In the genomic region with DNA sequence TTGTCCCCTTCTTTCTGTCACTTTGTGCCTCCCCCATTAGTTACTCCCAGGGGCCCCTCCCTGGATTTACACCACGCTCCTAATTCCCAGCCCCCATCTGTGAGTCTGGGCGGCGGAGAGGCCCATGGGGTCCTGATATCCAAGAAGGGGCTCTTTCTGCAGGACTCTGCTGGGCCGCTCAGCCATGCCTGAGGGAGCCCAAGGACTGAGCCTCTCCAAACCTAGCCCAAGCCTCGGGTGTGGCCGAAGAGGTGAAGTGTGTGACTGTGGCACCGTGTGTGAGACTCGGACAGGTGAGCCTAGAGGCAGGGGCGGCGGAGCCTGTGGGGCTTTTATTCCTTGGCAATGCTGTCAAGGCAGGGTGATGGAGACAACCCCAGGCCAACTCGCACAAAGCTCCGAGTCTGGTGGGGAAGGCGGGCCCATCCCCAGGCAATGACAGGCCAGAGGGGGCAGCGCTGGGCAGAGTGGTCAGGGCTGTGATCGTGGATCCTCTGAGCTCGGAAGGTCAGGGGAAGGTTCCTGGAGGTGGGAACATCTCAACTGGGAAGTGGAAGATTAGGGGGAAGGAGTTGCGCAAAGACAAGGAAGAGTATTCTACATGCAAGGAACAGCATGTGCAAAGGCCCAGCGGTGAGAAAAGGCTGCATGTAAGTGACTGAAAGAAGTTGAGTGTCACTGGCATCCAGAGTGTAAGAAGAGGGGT, we compare ENCODE assay signal across 8 cellular contexts. TPM values are rescaled to one million over a fixed set of nuclear protein-coding genes. Genes with fewer than 3 reads are reported as not detected.
DNase-seq lines count a peak whose midpoint lies in the region; ATAC-seq and TF ChIP-seq lines count a peak whose summit lies in the region.

No MANE protein-coding gene starts in this region.

- H3K27ac Mint-ChIP-seq in CD8-positive, alpha-beta T cell = peak overlapping the region; percentile 88

- peak overlapping the region; percentile 72 for H3K18ac ChIP-seq in IMR-90 (ENCODE audit: low read depth, low read length)

- peak overlapping the region; percentile 49; the same call in 1 of the 3 replicates for H2BK15ac ChIP-seq in IMR-90 (ENCODE audit: low read depth, low read length)

- H3K27me3 ChIP-seq in CD8-positive, alpha-beta T cell (ENCODE audit: insufficient read depth, low read length) = no peaks in the 10 kb centered on the region
- no peaks in the 10 kb centered on the region for H3K27me3 ChIP-seq in IMR-90 (ENCODE audit: control insufficient read depth, insufficient read depth, low read length)
- no peaks in the 10 kb centered on the region for H3K27me3 ChIP-seq in lung (ENCODE audit: control insufficient read depth, insufficient read depth)
- no peaks in the 10 kb centered on the region for H3K27me3 ChIP-seq in vagina

- H3K27ac ChIP-seq in CD8-positive, alpha-beta T cell (ENCODE audit: low read depth, low read length) = no peak overlapping the region
- H3K27ac ChIP-seq in IMR-90 (ENCODE audit: insufficient read depth, low read length) (peak overlapping the region; percentile 98), lung (ENCODE audit: low read depth in 1 of 2, low read length in 1 of 2) (peak overlapping the region; percentile 48 to 94), vagina (peak overlapping the region; percentile 100)

- no peaks in the 10 kb centered on the region for H3K9me3 ChIP-seq in CD8-positive, alpha-beta T cell (ENCODE audit: low read length)
- H3K9me3 ChIP-seq in IMR-90 (ENCODE audit: control insufficient read depth, insufficient read depth, low read length) (no peaks in the 10 kb centered on the region), lung (ENCODE audit: control insufficient read depth in 2 of 2, insufficient read depth in 1 of 2, low read length in 1 of 2) (no peaks in the 10 kb centered on the region), vagina (no peaks in the 10 kb centered on the region)

- peak overlapping the region; percentile 26 for H3K4me3 ChIP-seq in CD8-positive, alpha-beta T cell (ENCODE audit: low read depth, low read length)
- H3K4me3 ChIP-seq in IMR-90 (ENCODE audit: insufficient read depth, low read depth, low read length) = peak overlapping the region; percentile 90
- H3K4me3 ChIP-seq in cardiac fibroblast (replicated peaks in 1 of 2; ENCODE audit: low read depth in 2 of 2, low read length in 2 of 2) = peak overlapping the region; percentile 84 to 87
- H3K4me3 ChIP-seq in lung = peak overlapping the region; percentile 56
- peak overlapping the region; percentile 92 to 97 for H3K4me3 ChIP-seq in vagina

- CTCF ChIA-PET in CD8-positive, alpha-beta T cell (lab: Charles Lee) = interaction anchor here (0.7 to 3.6 kb wide), 4 partner anchors 9 to 23 kb away, joined by 3 to 19 read pairs (median 4); partner anchors contain the start of genes MED29 and PAF1
- CTCF ChIA-PET in IMR-90 (lab: Yijun Ruan, JAX) = interaction anchor here (0.5 to 1.1 kb wide), 3 partner anchors 16 to 117 kb away, joined by 3 to 4 read pairs (median 3); no protein-coding TSS in a partner anchor

- no peak for TF ChIP-seq CTCF in CD8-positive, alpha-beta T cell (IDR thresholded peaks at IDR 0.05)
- TF ChIP-seq CTCF in IMR-90 (conservative IDR thresholded peaks at IDR 0.05; ENCODE audit: low read depth, low read length) (peak; percentile 19; the same call in 1 of the 2 replicates), cardiac fibroblast (IDR thresholded peaks at IDR 0.05; ENCODE audit: low read depth, low read length) (peak; percentile 34), lung (IDR thresholded peaks at IDR 0.05; ENCODE audit: control extremely low read depth, extremely low read depth) (no peak), vagina (IDR thresholded peaks at IDR 0.05) (no peak)

- H3K4ac ChIP-seq in IMR-90 (ENCODE audit: low read depth, low read length) = peak overlapping the region; percentile 98

- 0 out of 2 replicates have a peak, but pooled peaks have one; percentile 20 for TF ChIP-seq RAD21 in IMR-90 (IDR thresholded peaks at IDR 0.05; ENCODE audit: low read length)

- peak overlapping the region; percentile 99 for H3K23ac ChIP-seq in IMR-90 (ENCODE audit: low read depth, low read length)

- H3K36me3 ChIP-seq in CD8-positive, alpha-beta T cell (ENCODE audit: insufficient read depth, low read length) = no peaks in the 10 kb centered on the region
- H3K36me3 ChIP-seq in IMR-90 (ENCODE audit: control insufficient read depth, insufficient read depth, low read length) = peaks cover 33% of the 10 kb centered on the region
- peaks cover 4 to 12% of the 10 kb centered on the region in 2 donors for H3K36me3 ChIP-seq in lung (ENCODE audit: control insufficient read depth in 2 of 2, insufficient read depth in 2 of 2, low read length in 2 of 2)
- peaks cover 0 to 23% of the 10 kb centered on the region in 2 donors for H3K36me3 ChIP-seq in vagina

- H2AK5ac ChIP-seq in IMR-90 (ENCODE audit: low read depth, low read length) = peak overlapping the region; percentile 79

- in situ Hi-C loops in IMR-90 (cut with MboI; ENCODE audit: low sequenced_read_pairs) = no loop called here

- H3K56ac ChIP-seq in IMR-90 (ENCODE audit: extremely low read depth, insufficient read depth, low read length) = peak overlapping the region; percentile 95

- H3K4me1 ChIP-seq in CD8-positive, alpha-beta T cell (ENCODE audit: insufficient read depth, low read length) = peaks cover 23% of the 10 kb centered on the region
- H3K4me1 ChIP-seq in IMR-90 (ENCODE audit: control insufficient read depth, insufficient read depth, low read length) (peaks cover 23% of the 10 kb centered on the region), lung (ENCODE audit: control insufficient read depth in 2 of 2, insufficient read depth in 2 of 2, low read length in 2 of 2) (peaks cover 0 to 11% of the 10 kb centered on the region in 2 donors), vagina (peaks cover 55% of the 10 kb centered on the region)

- TF ChIP-seq POLR2A in IMR-90 (IDR thresholded peaks at IDR 0.05; ENCODE audit: low read depth, low read length) (peak; percentile 30; the same call in 1 of the 2 replicates), vagina (IDR thresholded peaks at IDR 0.05) (no peak)

- peak overlapping the region; percentile 99 for H3K9ac ChIP-seq in IMR-90 (ENCODE audit: low read depth, low read length)

- peak overlapping the region; percentile 88 for H2BK5ac ChIP-seq in IMR-90 (ENCODE audit: low read depth, low read length, poor library complexity, severe bottlenecking)

- POLR2A ChIA-PET in CD8-positive, alpha-beta T cell (lab: Charles Lee) = interaction anchor here (0.9 to 2.2 kb wide), 3 partner anchors 17 to 23 kb away, joined by 3 to 13 read pairs (median 5); partner anchors contain the start of genes MED29, PAF1 and RPS16
- POLR2A ChIA-PET in IMR-90 (lab: Charles Lee; ENCODE audit: unreplicated experiment) = interaction anchor here (0.6 to 0.8 kb wide), 2 partner anchors 18 to 22 kb away, joined by 4 to 13 read pairs; partner anchors contain the start of gene RPS16

- no peak for ATAC-seq in CD8-positive, alpha-beta T cell
- ATAC-seq in IMR-90 (ENCODE audit: low read depth) (no peak), lung (ENCODE audit: insufficient read depth, low FRiP score) (no peak), HG03196 (IDR thresholded peaks at IDR 0.05; ENCODE audit: unreplicated experiment) (no peak), HG02678 (IDR thresholded peaks at IDR 0.05; ENCODE audit: unreplicated experiment) (no peak)

- peak overlapping the region; percentile 79 for H2AFZ ChIP-seq in IMR-90 (replicated peaks; ENCODE audit: low read length, poor library complexity)

- H3K36me3 Mint-ChIP-seq in CD8-positive, alpha-beta T cell = peaks cover 28% of the 10 kb centered on the region

- 19% methylated on average over 6 of the region's 18 CpGs; no CpG with 5 or more reads in 1 of the 2 experiments for WGBS in IMR-90 (ENCODE audit: extremely low coverage in 2 of 2, insufficient read length in 1 of 2), 2 experiments
- WGBS in lung, 2 donors = 47 to 63% methylated on average over 18 of the region's 18 CpGs

- no peaks in the 10 kb centered on the region for H3K9me3 Mint-ChIP-seq in CD8-positive, alpha-beta T cell

- intact Hi-C loops in CD8-positive, alpha-beta T cell (cut with DNase I, micrococcal nuclease) = loop anchor here (5.0 to 10.0 kb wide), 3 partner anchors 202 to 342 kb away; partner anchors contain the start of gene PAK4 (in 1 of the 2)
- intact Hi-C loops in IMR-90 (cut with micrococcal nuclease) = loop anchor here (2.0 kb wide), 1 partner anchor 291 kb away; no protein-coding TSS in a partner anchor
- intact Hi-C loops in vagina (cut with DNase I) = loop anchor here (5.0 kb wide), 1 partner anchor 72 kb away; the partner anchor contains the start of gene SAMD4B

- H4K8ac ChIP-seq in IMR-90 (ENCODE audit: low read depth in 2 of 2, low read length in 2 of 2) = peak overlapping the region; percentile 85 to 94; a peak in 3 of 4 replicates

- H3K14ac ChIP-seq in IMR-90 (replicated peaks; ENCODE audit: low read depth, low read length) = peak overlapping the region; percentile 100

- H4K91ac ChIP-seq in IMR-90 (ENCODE audit: insufficient read depth, low read depth, low read length) = peak overlapping the region; percentile 91

- DNase-seq in CD8-positive, alpha-beta T cell = no peak
- peak; percentile 28 for DNase-seq in IMR-90
- peak in 1 of 2 donors; percentile 43 for DNase-seq in cardiac fibroblast (ENCODE audit: low read depth in 2 of 2)
- DNase-seq in lung (ENCODE audit: low spot score) = no peak
- DNase-seq in vagina (ENCODE audit: extremely low spot score in 2 of 2) = no peak
- no peak for DNase-seq in NCI-H446 treated with DMSO at 0.1 percent for 48 hours (lab: John Stamatoyannopoulos, UW)

- H3K9me1 ChIP-seq in IMR-90 (ENCODE audit: insufficient read depth, low read length) = peaks cover 11% of the 10 kb centered on the region; the same call in 1 of the 2 replicates

- H4K20me1 ChIP-seq in IMR-90 (ENCODE audit: insufficient read depth, low read length) = peaks cover 43% of the 10 kb centered on the region

- peak overlapping the region; percentile 74 for H4K5ac ChIP-seq in IMR-90 (ENCODE audit: low read depth, low read length)

- BruUV-seq in IMR-90 (replicated peaks; lab: Mats Ljungman, UMichigan) = no TSS peak

- H2BK20ac ChIP-seq in IMR-90 (ENCODE audit: low read depth, low read length) = peak overlapping the region; percentile 65

- H3K4me1 Mint-ChIP-seq in CD8-positive, alpha-beta T cell (ENCODE audit: low read depth) = peaks cover 30% of the 10 kb centered on the region

- H3K79me1 ChIP-seq in IMR-90 (ENCODE audit: low read depth in 1 of 2, low read length in 2 of 2) = peaks cover 11 to 71% of the 10 kb centered on the region in 2 experiments

- peak overlapping the region; percentile 87 for H2BK120ac ChIP-seq in IMR-90 (ENCODE audit: low read depth, low read length)

- H3K4me3 Mint-ChIP-seq in CD8-positive, alpha-beta T cell = peak overlapping the region; percentile 83

- dilution Hi-C loops in IMR-90 (cut with HindIII; ENCODE audit: low sequenced_read_pairs, unreplicated experiment) = no loop called here

- peak overlapping the region; percentile 91 for H2AK9ac ChIP-seq in IMR-90 (replicated peaks; ENCODE audit: low read depth, low read length, poor library complexity)

- H3K27me3 Mint-ChIP-seq in CD8-positive, alpha-beta T cell (ENCODE audit: low read depth) = no peaks in the 10 kb centered on the region

- peak overlapping the region; percentile 72 for H3K4me2 ChIP-seq in IMR-90 (ENCODE audit: low read depth, low read length)

RNA-seq across cellular contexts. Expression of gene PLEKHG2, which starts 1.6 kb away (rescaled TPM):
- total RNA-seq in CD8-positive, alpha-beta T cell = 10 to 100 TPM; 54.8 to 69.0 TPM
- total RNA-seq in IMR-90 (2012; rRNA removed) (6.5 and 7.8 TPM in 2 replicates), lung (10 to 100 TPM; 33.4 to 52.7 TPM), vagina (18.9 TPM)
- polyA plus RNA-seq in IMR-90 (2012; rRNA removed) (28.3 and 33.2 TPM in 2 replicates), lung (10 to 100 TPM; 15.5 to 20.9 TPM)
- polyA plus RNA-seq in IMR-90 (2012; cell fraction: cytosol; rRNA removed) = 7.8 and 13.9 TPM in 2 replicates
- 174 and 236 TPM in 2 replicates for polyA plus RNA-seq in IMR-90 (2012; cell fraction: nucleus; rRNA removed; ENCODE audit: low replicate concordance)

RNA-seq across cellular contexts. Expression of gene ZFP36, which starts 7.4 kb away (rescaled TPM):
- total RNA-seq in CD8-positive, alpha-beta T cell = 1,000 to 10,000 TPM; 1,672 to 1,779 TPM
- total RNA-seq in IMR-90 (2012; rRNA removed) = 1.4 and 3.1 TPM in 2 replicates
- polyA plus RNA-seq in IMR-90 (2012; rRNA removed) = 45.0 and 50.5 TPM in 2 replicates
- polyA plus RNA-seq in IMR-90 (2012; cell fraction: cytosol; rRNA removed) = 84.7 and 235 TPM in 2 replicates
- polyA plus RNA-seq in IMR-90 (2012; cell fraction: nucleus; rRNA removed; ENCODE audit: low replicate concordance) = 360 and 687 TPM in 2 replicates
- total RNA-seq in lung = 100 to 1,000 TPM in 1 of 2 donors, 10 to 100 TPM in 1; 41.2 to 170 TPM
- polyA plus RNA-seq in lung = 100 to 1,000 TPM; 174 to 655 TPM
- total RNA-seq in vagina = 631 TPM

RNA-seq across cellular contexts. Expression of gene RPS16, which starts 21.7 kb away (rescaled TPM):
- 1,000 to 10,000 TPM; 4,439 to 4,447 TPM for total RNA-seq in CD8-positive, alpha-beta T cell
- total RNA-seq in IMR-90 (2012; rRNA removed) (320 and 410 TPM in 2 replicates), lung (1,000 to 10,000 TPM in 1 of 2 donors, 100 to 1,000 TPM in 1; 108 to 1,772 TPM), vagina (3,724 TPM)
- polyA plus RNA-seq in IMR-90 (2012; rRNA removed) (3,500 and 3,524 TPM in 2 replicates), lung (1,000 to 10,000 TPM; 2,468 to 3,242 TPM)
- 4,203 and 4,770 TPM in 2 replicates for polyA plus RNA-seq in IMR-90 (2012; cell fraction: cytosol; rRNA removed)
- 1,551 and 1,592 TPM in 2 replicates for polyA plus RNA-seq in IMR-90 (2012; cell fraction: nucleus; rRNA removed; ENCODE audit: low replicate concordance)

RNA-seq across cellular contexts. Expression of gene MED29, which starts 22.9 kb away (rescaled TPM):
- 10 to 100 TPM; 45.9 to 55.1 TPM for total RNA-seq in CD8-positive, alpha-beta T cell
- total RNA-seq in IMR-90 (2012; rRNA removed) (15.6 and 17.6 TPM in 2 replicates), lung (10 to 100 TPM; 16.5 to 36.3 TPM), vagina (37.8 TPM)
- polyA plus RNA-seq in IMR-90 (2012; rRNA removed) (26.9 and 28.8 TPM in 2 replicates), lung (10 to 100 TPM; 29.4 to 36.8 TPM)
- polyA plus RNA-seq in IMR-90 (2012; cell fraction: cytosol; rRNA removed) = 19.6 and 29.3 TPM in 2 replicates
- 18.4 and 19.1 TPM in 2 replicates for polyA plus RNA-seq in IMR-90 (2012; cell fraction: nucleus; rRNA removed; ENCODE audit: low replicate concordance)

RNA-seq across cellular contexts. Expression of gene PAF1, which starts 23.1 kb away (rescaled TPM):
- total RNA-seq in CD8-positive, alpha-beta T cell = 100 to 1,000 TPM; 109 to 117 TPM
- 45.7 and 57.8 TPM in 2 replicates for total RNA-seq in IMR-90 (2012; rRNA removed)
- polyA plus RNA-seq in IMR-90 (2012; rRNA removed) = 54.3 and 61.6 TPM in 2 replicates
- 35.9 and 45.6 TPM in 2 replicates for polyA plus RNA-seq in IMR-90 (2012; cell fraction: cytosol; rRNA removed)
- polyA plus RNA-seq in IMR-90 (2012; cell fraction: nucleus; rRNA removed; ENCODE audit: low replicate concordance) = 63.6 and 92.7 TPM in 2 replicates
- total RNA-seq in lung = 10 to 100 TPM; 24.8 to 32.9 TPM
- polyA plus RNA-seq in lung = 10 to 100 TPM; 35.1 to 41.8 TPM
- total RNA-seq in vagina = 70.2 TPM

Comparison
In these comparisons a context has a peak if more than half of its experiments do, and no peak if none do; other contexts are left out.
1. H3K4me3 ChIP-seq: peak in every context shown above with its lines; median percentile 94 in vagina; 90 in IMR-90; 86 in cardiac fibroblast; 56 in lung; 26 in CD8-positive, alpha-beta T cell.
2. CTCF ChIP-seq: peak in IMR-90 (single experiment) and cardiac fibroblast (single experiment); none in CD8-positive, alpha-beta T cell (single experiment), lung (single experiment) and vagina (0 of 3).
3. RNA of gene ZFP36, which starts 7.4 kb away (total RNA-seq): 1,672 to 1,779 TPM in CD8-positive, alpha-beta T cell, 631 TPM in vagina (single experiment) and 41.2 to 170 TPM in lung; 1.4 to 3.1 TPM in IMR-90; every median in the first group is over 10 times any median in the second.